ENCODE assay signal across 1 cellular context in genomic region chr5:175700991-175701390, GRCh38.
TF ChIP-seq lines count a peak whose summit lies in the region.

No MANE protein-coding gene starts in this region.

TF ChIP-seq in HCT116, 20 proteins besides CTCF, POLR2A, EP300 and RAD21 (continued from another document):
- TF ChIP-seq REST (IDR thresholded peaks at IDR 0.05; ENCODE audit: low read depth): no peak
TF ChIP-seq in HCT116: peak in this region for 0.
